ENCODE assay signal across 2 cellular contexts in the genomic region with DNA sequence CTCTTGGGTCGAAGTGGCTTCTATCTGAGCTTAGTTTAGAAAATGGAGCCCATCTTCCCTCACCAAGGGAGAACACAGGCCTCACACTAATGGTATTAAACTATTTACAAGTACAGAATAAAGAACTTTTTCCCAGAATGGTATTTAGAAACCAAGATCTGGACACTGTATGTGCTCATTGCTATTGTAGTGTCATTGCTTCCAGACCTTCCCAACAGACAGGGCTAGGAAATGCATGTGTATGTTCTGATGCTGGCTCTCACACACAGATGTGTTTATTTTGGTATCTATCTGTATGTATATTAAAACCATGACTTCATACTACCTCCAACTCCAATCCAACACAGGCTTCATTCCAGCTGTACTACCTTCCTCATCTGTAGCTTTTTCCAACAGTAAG.
TF ChIP-seq lines count a peak whose summit lies in the region.

No MANE protein-coding gene starts in this region.

TF ChIP-seq in GM12891, 5 proteins besides CTCF, POLR2A, EP300 and RAD21:
- no peak for TF ChIP-seq TAF1 (IDR thresholded peaks at IDR 0.05; ENCODE audit: low read depth, low read length)
- no peak for TF ChIP-seq PAX5 (IDR thresholded peaks at IDR 0.05; ENCODE audit: insufficient read depth, low read length, severe bottlenecking)
- TF ChIP-seq SPI1 (IDR thresholded peaks at IDR 0.05; ENCODE audit: low read depth, low read length), result no peak
- TF ChIP-seq POLR2AphosphoS5 (IDR thresholded peaks at IDR 0.05; ENCODE audit: low read depth, low read length), result peak; percentile 28; the same call in 1 of the 2 replicates
- no peak for TF ChIP-seq POU2F2 (IDR thresholded peaks at IDR 0.05; ENCODE audit: low read depth, low read length)
TF ChIP-seq in GM12891: peak in this region for 1.

TF ChIP-seq in K562, 482 proteins besides CTCF, POLR2A, EP300 and RAD21:
- TF ChIP-seq NFIX (CRISPR knock-in tag; IDR thresholded peaks at IDR 0.05; ENCODE audit: low read depth), result no peak
- no peak for TF ChIP-seq HDAC6 (IDR thresholded peaks at IDR 0.05; ENCODE audit: low read depth, low read length)
- no peak for TF ChIP-seq ELF2 (CRISPR knock-in tag; IDR thresholded peaks at IDR 0.05)
- TF ChIP-seq BMI1 (IDR thresholded peaks at IDR 0.05; ENCODE audit: low read length), result no peak
- peak; percentile 4; the same call in 1 of the 2 replicates for TF ChIP-seq POLR2AphosphoS2 (IDR thresholded peaks at IDR 0.05; ENCODE audit: low read length)
